In genomic region chr16:89489040-89489721, GRCh38 we compare ENCODE assay signal across 8 cellular contexts. TPM values are rescaled to one million over a fixed set of nuclear protein-coding genes. Genes with fewer than 3 reads are reported as not detected.
DNase-seq lines count a peak whose midpoint lies in the region; ATAC-seq and TF ChIP-seq lines count a peak whose summit lies in the region.

No MANE protein-coding gene starts in this region.

- DNase-seq in GF-D8 (lab: John Stamatoyannopoulos, UW) (peak; percentile 88), HL-60 (ENCODE audit: low read depth in 1 of 2, low spot score in 1 of 2) (peak in 1 of 2 experiments; percentile 88), RKO (ENCODE audit: low spot score) (peak; percentile 94), fibroblast of mammary gland (ENCODE audit: low read depth) (peak; percentile 96)
- peak; percentile 62 to 77 for DNase-seq in activated T-helper 1 cell treated with anti-CD3 and anti-CD28 coated beads, Interleukin-2, amount 50 U/mL, for 16 hours (ENCODE audit: low read depth in 1 of 2, low spot score in 1 of 2)
- peak; percentile 76 to 96 (median 81) for DNase-seq in naive thymus-derived CD8-positive, alpha-beta T cell
- DNase-seq in stimulated activated effector memory CD8-positive, alpha-beta T cell treated with anti-CD3 and anti-CD28 coated beads, Interleukin-12 subunit alpha, Interleukin-12 subunit beta, amount 100 ng/mL, for 72 hours (ENCODE audit: low spot score in 2 of 2), result peak; percentile 55 to 90

- H3K4me3 ChIP-seq in HL-60 (replicated peaks; ENCODE audit: insufficient read depth, low read length) (peak overlapping the region; percentile 46), fibroblast of mammary gland (ENCODE audit: control insufficient read depth, low read depth, low read length) (peak overlapping the region; percentile 70)

- peak overlapping the region; percentile 85 to 97 (median 94) for H3K4me3 Mint-ChIP-seq in naive thymus-derived CD8-positive, alpha-beta T cell
- H3K4me3 Mint-ChIP-seq in stimulated activated effector memory CD8-positive, alpha-beta T cell treated with anti-CD3 and anti-CD28 coated beads, Interleukin-12 subunit alpha, Interleukin-12 subunit beta, amount 100 ng/mL, for 72 hours, result peak overlapping the region; percentile 84

- no peaks in the 10 kb centered on the region for H3K27me3 Mint-ChIP-seq in naive thymus-derived CD8-positive, alpha-beta T cell

- H3K36me3 Mint-ChIP-seq in naive thymus-derived CD8-positive, alpha-beta T cell, result peaks cover 0 to 15% (median 2%) of the 10 kb centered on the region in 3 donors
- H3K36me3 Mint-ChIP-seq in stimulated activated effector memory CD8-positive, alpha-beta T cell treated with anti-CD3 and anti-CD28 coated beads, Interleukin-12 subunit alpha, Interleukin-12 subunit beta, amount 100 ng/mL, for 72 hours, result peaks cover 72% of the 10 kb centered on the region

- no peaks in the 10 kb centered on the region for H3K9me3 Mint-ChIP-seq in naive thymus-derived CD8-positive, alpha-beta T cell
- no peaks in the 10 kb centered on the region for H3K9me3 Mint-ChIP-seq in stimulated activated effector memory CD8-positive, alpha-beta T cell treated with anti-CD3 and anti-CD28 coated beads, Interleukin-12 subunit alpha, Interleukin-12 subunit beta, amount 100 ng/mL, for 72 hours

- H3K27ac Mint-ChIP-seq in naive thymus-derived CD8-positive, alpha-beta T cell, result peak overlapping the region; percentile 94 to 99 (median 97)
- H3K27ac Mint-ChIP-seq in stimulated activated effector memory CD8-positive, alpha-beta T cell treated with anti-CD3 and anti-CD28 coated beads, Interleukin-12 subunit alpha, Interleukin-12 subunit beta, amount 100 ng/mL, for 72 hours, result peak overlapping the region; percentile 96

- POLR2A ChIA-PET in naive thymus-derived CD8-positive, alpha-beta T cell (lab: Charles Lee), result interaction anchor here (0.6 to 5.0 kb wide), 35 partner anchors 9 to 242 kb away, joined by 3 to 74 read pairs (median 5); partner anchors contain the start of gene SPG7

- peak overlapping the region; percentile 82 for H3K27ac ChIP-seq in HL-60 (replicated peaks)

- H3K4me1 Mint-ChIP-seq in naive thymus-derived CD8-positive, alpha-beta T cell, result peaks cover 39 to 81% (median 73%) of the 10 kb centered on the region in 4 donors
- peaks cover 75% of the 10 kb centered on the region for H3K4me1 Mint-ChIP-seq in stimulated activated effector memory CD8-positive, alpha-beta T cell treated with anti-CD3 and anti-CD28 coated beads, Interleukin-12 subunit alpha, Interleukin-12 subunit beta, amount 100 ng/mL, for 72 hours

- TF ChIP-seq CTCF in HL-60 (IDR thresholded peaks at IDR 0.05; ENCODE audit: insufficient read depth, low read length) (no peak), fibroblast of mammary gland (conservative IDR thresholded peaks at IDR 0.05; ENCODE audit: control insufficient read depth, insufficient read depth, low read depth, low read length) (peak; percentile 26)

- no peaks in the 10 kb centered on the region for H3K27me3 ChIP-seq in HL-60 (ENCODE audit: insufficient read depth, poor library complexity, severe bottlenecking)

- peak; percentile 41 to 51 for ATAC-seq in naive thymus-derived CD8-positive, alpha-beta T cell
- ATAC-seq in stimulated activated effector memory CD8-positive, alpha-beta T cell treated with anti-CD3 and anti-CD28 coated beads, Interleukin-12 subunit alpha, Interleukin-12 subunit beta, amount 100 ng/mL, for 72 hours, result peak; percentile 66
- no peak for ATAC-seq in HG02623 (IDR thresholded peaks at IDR 0.05; ENCODE audit: unreplicated experiment)

RNA-seq across cellular contexts. Expression of gene ANKRD11, which starts 1.2 kb away (rescaled TPM):
- 100 to 1,000 TPM; 326 to 328 TPM for total RNA-seq in naive thymus-derived CD8-positive, alpha-beta T cell
- polyA plus RNA-seq in naive thymus-derived CD8-positive, alpha-beta T cell, result 10 to 100 TPM in 2 of 3 donors, 1 to 10 TPM in 1; 8.9 to 61.1 (median 13.9) TPM

RNA-seq across cellular contexts. Expression of gene SPG7, which starts 19.0 kb away (rescaled TPM):
- 100 to 1,000 TPM; 164 to 169 TPM for total RNA-seq in naive thymus-derived CD8-positive, alpha-beta T cell
- polyA plus RNA-seq in naive thymus-derived CD8-positive, alpha-beta T cell, result 10 to 100 TPM; 44.8 to 58.2 (median 44.9) TPM
